ENCODE assay signal across 15 cellular contexts in genomic region chr1:98260839-98261238, GRCh38.
"Had no signal": no experiment of that assay in that cellular context is flagged by ENCODE, and none has a peak within 500 bp of the region (broad histone marks: within the 10 kb centered on the region; RNA-seq: fewer than 3 reads in every experiment).

No MANE protein-coding gene starts in this region.

- H3K27ac Mint-ChIP-seq: activated CD4-positive, alpha-beta T cell treated with anti-CD3 and anti-CD28 coated beads, Interleukin-2, amount 10 ng/mL, durations not matched to agents 7 days and 5 days; activated naive CD4-positive, alpha-beta T cell treated with anti-CD3 and anti-CD28 coated beads, Interleukin-2, amount 10 ng/mL, durations not matched to agents 7 days and 5 days; activated T-helper 17 cell treated with anti-CD3 and anti-CD28 coated beads, Interleukin-2, amount 50 U/mL, for 72 hours; type B pancreatic cell had no signal

- H3K4me1 ChIP-seq: adrenal gland, gastrocnemius medialis, suprapubic skin had no signal

- H3K4me3 Mint-ChIP-seq: activated CD4-positive, alpha-beta T cell treated with anti-CD3 and anti-CD28 coated beads, Interleukin-2, amount 10 ng/mL, durations not matched to agents 7 days and 5 days; activated naive CD4-positive, alpha-beta T cell treated with anti-CD3 and anti-CD28 coated beads, Interleukin-2, amount 10 ng/mL, durations not matched to agents 7 days and 5 days; activated T-helper 17 cell treated with anti-CD3 and anti-CD28 coated beads, Interleukin-2, amount 50 U/mL, for 72 hours; type B pancreatic cell had no signal

- H3K27me3 ChIP-seq: adrenal gland, dorsolateral prefrontal cortex, gastrocnemius medialis, suprapubic skin had no signal

- H3K4me1 Mint-ChIP-seq: activated CD4-positive, alpha-beta T cell treated with anti-CD3 and anti-CD28 coated beads, Interleukin-2, amount 10 ng/mL, durations not matched to agents 7 days and 5 days; activated naive CD4-positive, alpha-beta T cell treated with anti-CD3 and anti-CD28 coated beads, Interleukin-2, amount 10 ng/mL, durations not matched to agents 7 days and 5 days; activated T-helper 17 cell treated with anti-CD3 and anti-CD28 coated beads, Interleukin-2, amount 50 U/mL, for 72 hours had no signal

- H3K36me3 ChIP-seq: adrenal gland, gastrocnemius medialis, suprapubic skin had no signal

- H3K27ac ChIP-seq: adrenal gland, dorsolateral prefrontal cortex, gastrocnemius medialis, suprapubic skin had no signal

- H3K36me3 Mint-ChIP-seq: activated naive CD4-positive, alpha-beta T cell treated with anti-CD3 and anti-CD28 coated beads, Interleukin-2, amount 10 ng/mL, durations not matched to agents 7 days and 5 days; type B pancreatic cell had no signal

- DNase-seq: activated CD4-positive, alpha-beta T cell treated with anti-CD3 and anti-CD28 coated beads, Interleukin-2, amount 10 ng/mL, durations not matched to agents 7 days and 5 days; activated CD4-positive, CD25-positive, alpha-beta regulatory T cell; activated naive CD4-positive, alpha-beta T cell treated with anti-CD3 and anti-CD28 coated beads, Interleukin-2, amount 10 ng/mL, durations not matched to agents 7 days and 5 days; activated T-cell treated with anti-CD3 and anti-CD28 coated beads for 4 hours; adrenal gland; cerebellar nuclear complex; dorsolateral prefrontal cortex; gastrocnemius medialis; kidney glomerular epithelial cell; stimulated activated CD4-positive, alpha-beta T cell treated with anti-CD3 and anti-CD28 coated beads, Interleukin-2, amount 100 ng/mL, for 48 hours; stimulated activated naive CD8-positive, alpha-beta T cell treated with anti-CD3 and anti-CD28 coated beads, Interleukin-15, Interleukin-2, amounts not matched to agents 100 U/mL and 50 U/mL, for 24 hours; T-helper 2 cell had no signal

- H3K4me3 ChIP-seq: adrenal gland, dorsolateral prefrontal cortex, gastrocnemius medialis, suprapubic skin had no signal

- H3K27me3 Mint-ChIP-seq: activated CD4-positive, alpha-beta T cell treated with anti-CD3 and anti-CD28 coated beads, Interleukin-2, amount 10 ng/mL, durations not matched to agents 7 days and 5 days; activated naive CD4-positive, alpha-beta T cell treated with anti-CD3 and anti-CD28 coated beads, Interleukin-2, amount 10 ng/mL, durations not matched to agents 7 days and 5 days; activated T-helper 17 cell treated with anti-CD3 and anti-CD28 coated beads, Interleukin-2, amount 50 U/mL, for 72 hours; type B pancreatic cell had no signal

- H3K9me3 Mint-ChIP-seq: activated CD4-positive, alpha-beta T cell treated with anti-CD3 and anti-CD28 coated beads, Interleukin-2, amount 10 ng/mL, durations not matched to agents 7 days and 5 days; activated naive CD4-positive, alpha-beta T cell treated with anti-CD3 and anti-CD28 coated beads, Interleukin-2, amount 10 ng/mL, durations not matched to agents 7 days and 5 days; activated T-helper 17 cell treated with anti-CD3 and anti-CD28 coated beads, Interleukin-2, amount 50 U/mL, for 72 hours; type B pancreatic cell had no signal
